8 cellular contexts compared by ENCODE assay signal in genomic region chr11:67303132-67303988, GRCh38. TPM values are rescaled to one million over a fixed set of nuclear protein-coding genes. Genes with fewer than 3 reads are reported as not detected.
DNase-seq lines count a peak whose midpoint lies in the region; ATAC-seq and TF ChIP-seq lines count a peak whose summit lies in the region.

TSS of gene SSH3 (plus strand) at chr11:67303530. CDS start at chr11:67303626, 96 bp downstream.

- peak; percentile 84 for DNase-seq in activated CD4-positive, alpha-beta T cell treated with anti-CD3 and anti-CD28 coated beads, Interleukin-2, amount 10 ng/mL, durations not matched to agents 24 days and 14 days
- DNase-seq in activated CD4-positive, alpha-beta T cell treated with anti-CD3 and anti-CD28 coated beads for 1 hour: no peak
- DNase-seq in NCI-H526 treated with DMSO at 0.1 percent for 48 hours (lab: John Stamatoyannopoulos, UW): peak; percentile 60
- no peak for DNase-seq in activated naive CD4-positive, alpha-beta T cell treated with anti-CD3 and anti-CD28 coated beads for 36 hours
- peak; percentile 49 for DNase-seq in fibroblast of the aortic adventitia (ENCODE audit: low read depth)
- DNase-seq in upper lobe of right lung: peak; percentile 94
- DNase-seq in H4 (ENCODE audit: low spot score): no peak

- peak; percentile 94 for ATAC-seq in upper lobe of right lung

- peaks cover 19% of the 10 kb centered on the region for H3K36me3 Mint-ChIP-seq in activated CD4-positive, alpha-beta T cell treated with anti-CD3 and anti-CD28 coated beads, Interleukin-2, amount 10 ng/mL, durations not matched to agents 24 days and 14 days (ENCODE audit: low read depth)
- H3K36me3 Mint-ChIP-seq in activated naive CD4-positive, alpha-beta T cell treated with anti-CD3 and anti-CD28 coated beads for 36 hours (ENCODE audit: low read depth): peaks cover 4% of the 10 kb centered on the region

- CTCF ChIA-PET in activated naive CD4-positive, alpha-beta T cell treated with anti-CD3 and anti-CD28 coated beads for 36 hours (lab: Charles Lee): interaction anchor here (1.1 to 3.1 kb wide), 4 partner anchors 14 to 42 kb away, joined by 5 to 11 read pairs (median 6); no protein-coding TSS in a partner anchor

- no peaks in the 10 kb centered on the region for H3K4me1 Mint-ChIP-seq in activated CD4-positive, alpha-beta T cell treated with anti-CD3 and anti-CD28 coated beads, Interleukin-2, amount 10 ng/mL, durations not matched to agents 24 days and 14 days
- H3K4me1 Mint-ChIP-seq in activated naive CD4-positive, alpha-beta T cell treated with anti-CD3 and anti-CD28 coated beads for 36 hours (ENCODE audit: low read depth): peaks cover 4% of the 10 kb centered on the region

- peak within 1 kb of the TSS; percentile 37 for H3K4me3 Mint-ChIP-seq in activated CD4-positive, alpha-beta T cell treated with anti-CD3 and anti-CD28 coated beads, Interleukin-2, amount 10 ng/mL, durations not matched to agents 24 days and 14 days
- H3K4me3 Mint-ChIP-seq in activated naive CD4-positive, alpha-beta T cell treated with anti-CD3 and anti-CD28 coated beads for 36 hours: peak within 1 kb of the TSS; percentile 57

- H3K9me3 ChIP-seq in muscle layer of duodenum (ENCODE audit: control insufficient read depth in 1 of 2, low read length in 2 of 2): no peaks in the 10 kb centered on the region
- no peaks in the 10 kb centered on the region for H3K9me3 ChIP-seq in upper lobe of right lung

- no peaks in the 10 kb centered on the region for H3K9me3 Mint-ChIP-seq in activated CD4-positive, alpha-beta T cell treated with anti-CD3 and anti-CD28 coated beads, Interleukin-2, amount 10 ng/mL, durations not matched to agents 24 days and 14 days
- no peaks in the 10 kb centered on the region for H3K9me3 Mint-ChIP-seq in activated naive CD4-positive, alpha-beta T cell treated with anti-CD3 and anti-CD28 coated beads for 36 hours

- H3K36me3 ChIP-seq in muscle layer of duodenum (ENCODE audit: control insufficient read depth in 1 of 2, insufficient read depth in 2 of 2, low read length in 2 of 2) (peaks cover 17 to 35% of the 10 kb centered on the region in 2 donors), upper lobe of right lung (peaks cover 42% of the 10 kb centered on the region)

- H3K27me3 ChIP-seq in muscle layer of duodenum (ENCODE audit: low read depth, low read length) (no peaks in the 10 kb centered on the region), upper lobe of right lung (no peaks in the 10 kb centered on the region)

- H3K27ac Mint-ChIP-seq in activated CD4-positive, alpha-beta T cell treated with anti-CD3 and anti-CD28 coated beads, Interleukin-2, amount 10 ng/mL, durations not matched to agents 24 days and 14 days: no peak within 1 kb of the TSS
- no peak within 1 kb of the TSS for H3K27ac Mint-ChIP-seq in activated naive CD4-positive, alpha-beta T cell treated with anti-CD3 and anti-CD28 coated beads for 36 hours

- intact Hi-C loops in activated CD4-positive, alpha-beta T cell treated with anti-CD3 and anti-CD28 coated beads, Interleukin-2, amount 10 ng/mL, durations not matched to agents 24 days and 14 days (cut with micrococcal nuclease): no loop called here
- intact Hi-C loops in activated naive CD4-positive, alpha-beta T cell treated with anti-CD3 and anti-CD28 coated beads for 36 hours (cut with micrococcal nuclease): no loop called here
- intact Hi-C loops in upper lobe of right lung (cut with DNase I): no loop called here

- TF ChIP-seq CTCF in fibroblast of the aortic adventitia (IDR thresholded peaks at IDR 0.05; ENCODE audit: insufficient read depth, low read length) (no peak), upper lobe of right lung (IDR thresholded peaks at IDR 0.05) (no peak)

- no peaks in the 10 kb centered on the region for H3K27me3 Mint-ChIP-seq in activated CD4-positive, alpha-beta T cell treated with anti-CD3 and anti-CD28 coated beads, Interleukin-2, amount 10 ng/mL, durations not matched to agents 24 days and 14 days
- no peaks in the 10 kb centered on the region for H3K27me3 Mint-ChIP-seq in activated naive CD4-positive, alpha-beta T cell treated with anti-CD3 and anti-CD28 coated beads for 36 hours (ENCODE audit: low read depth)

- H3K4me1 ChIP-seq in muscle layer of duodenum (ENCODE audit: control insufficient read depth in 1 of 2, insufficient read depth in 2 of 2, low read length in 2 of 2): peaks cover 0 to 26% of the 10 kb centered on the region in 2 donors
- peaks cover 25% of the 10 kb centered on the region for H3K4me1 ChIP-seq in upper lobe of right lung

- H3K27ac ChIP-seq in muscle layer of duodenum (ENCODE audit: low read length) (peak within 1 kb of the TSS; percentile 39), upper lobe of right lung (peak within 1 kb of the TSS; percentile 86)

- peak within 1 kb of the TSS; percentile 84 for H3K4me3 ChIP-seq in fibroblast of the aortic adventitia (ENCODE audit: low read depth, low read length)
- H3K4me3 ChIP-seq in muscle layer of duodenum (ENCODE audit: low read depth in 1 of 2, low read length in 2 of 2): peak within 1 kb of the TSS; percentile 61 to 91
- peak within 1 kb of the TSS; percentile 99 for H3K4me3 ChIP-seq in upper lobe of right lung

RNA-seq across cellular contexts. Expression of gene SSH3, which starts in this region (rescaled TPM):
- total RNA-seq in activated CD4-positive, alpha-beta T cell treated with anti-CD3 and anti-CD28 coated beads, Interleukin-2, amount 10 ng/mL, durations not matched to agents 24 days and 14 days: 7.1 and 8.1 TPM in 2 replicates
- 1 to 10 TPM; 4.1 to 5.4 TPM for total RNA-seq in activated naive CD4-positive, alpha-beta T cell treated with anti-CD3 and anti-CD28 coated beads for 36 hours
- total RNA-seq in fibroblast of the aortic adventitia (ENCODE audit: low replicate concordance) (11.7 and 12.3 TPM in 2 replicates), upper lobe of right lung (36.4 TPM)
- total RNA-seq in H4 (2014; rRNA removed; shearing (Covaris generic)): 6.5 and 8.5 TPM in 2 replicates

Comparison
In these comparisons a context has a peak if more than half of its experiments do, and no peak if none do; other contexts are left out.
1. DNase-seq: peak in activated CD4-positive, alpha-beta T cell treated with anti-CD3 and anti-CD28 coated beads, Interleukin-2, amount 10 ng/mL, durations not matched to agents 24 days and 14 days (single experiment), NCI-H526 treated with DMSO at 0.1 percent for 48 hours (single experiment), fibroblast of the aortic adventitia (single experiment) and upper lobe of right lung (single experiment); none in activated CD4-positive, alpha-beta T cell treated with anti-CD3 and anti-CD28 coated beads for 1 hour (single experiment), activated naive CD4-positive, alpha-beta T cell treated with anti-CD3 and anti-CD28 coated beads for 36 hours (single experiment) and H4 (single experiment).
2. Peak in every context shown above with its lines, with median percentiles within 50 percentile points of each other: H3K4me3 ChIP-seq.